1 cellular context compared by ENCODE assay signal in the genomic region with DNA sequence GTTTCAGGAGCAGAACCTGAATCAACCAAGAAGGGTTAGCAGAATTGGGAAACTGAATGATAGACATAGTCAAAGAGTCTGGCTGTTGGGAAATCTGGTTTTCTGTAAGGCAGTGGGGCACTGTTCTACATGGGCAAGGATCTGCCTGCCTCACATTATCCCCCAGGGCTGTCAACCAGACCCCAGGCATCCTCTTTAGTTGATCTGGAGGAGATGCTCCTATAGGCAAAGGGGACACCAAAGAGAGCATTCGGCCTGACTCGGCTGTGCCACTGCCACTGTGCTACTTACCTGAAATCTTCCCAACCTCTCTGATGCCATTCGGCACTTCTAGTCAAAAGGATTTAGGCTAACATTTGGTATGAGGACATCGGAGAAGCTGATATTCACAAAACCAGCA.
TF ChIP-seq lines count a peak whose summit lies in the region.

No MANE protein-coding gene starts in this region.

TF ChIP-seq in A549, 52 proteins besides CTCF, POLR2A, EP300 and RAD21:
- no peak for TF ChIP-seq NFE2L2 (conservative IDR thresholded peaks at IDR 0.05; ENCODE audit: low read length)
- TF ChIP-seq HOXB5 (CRISPR knock-in tag; IDR thresholded peaks at IDR 0.05): no peak
- no peak for TF ChIP-seq HOXB13 (CRISPR knock-in tag; IDR thresholded peaks at IDR 0.05; ENCODE audit: low read depth)
- TF ChIP-seq, protein P1, sequence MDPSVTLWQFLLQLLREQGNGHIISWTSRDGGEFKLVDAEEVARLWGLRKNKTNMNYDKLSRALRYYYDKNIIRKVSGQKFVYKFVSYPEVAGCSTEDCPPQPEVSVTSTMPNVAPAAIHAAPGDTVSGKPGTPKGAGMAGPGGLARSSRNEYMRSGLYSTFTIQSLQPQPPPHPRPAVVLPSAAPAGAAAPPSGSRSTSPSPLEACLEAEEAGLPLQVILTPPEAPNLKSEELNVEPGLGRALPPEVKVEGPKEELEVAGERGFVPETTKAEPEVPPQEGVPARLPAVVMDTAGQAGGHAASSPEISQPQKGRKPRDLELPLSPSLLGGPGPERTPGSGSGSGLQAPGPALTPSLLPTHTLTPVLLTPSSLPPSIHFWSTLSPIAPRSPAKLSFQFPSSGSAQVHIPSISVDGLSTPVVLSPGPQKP (IDR thresholded peaks at IDR 0.05; ENCODE audit: low read depth, low read length): no peak
- no peak for TF ChIP-seq CEBPB (IDR thresholded peaks at IDR 0.05)
- TF ChIP-seq, protein P2, sequence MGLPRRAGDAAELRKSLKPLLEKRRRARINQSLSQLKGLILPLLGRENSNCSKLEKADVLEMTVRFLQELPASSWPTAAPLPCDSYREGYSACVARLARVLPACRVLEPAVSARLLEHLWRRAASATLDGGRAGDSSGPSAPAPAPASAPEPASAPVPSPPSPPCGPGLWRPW (IDR thresholded peaks at IDR 0.05): no peak
- TF ChIP-seq, protein P3, sequence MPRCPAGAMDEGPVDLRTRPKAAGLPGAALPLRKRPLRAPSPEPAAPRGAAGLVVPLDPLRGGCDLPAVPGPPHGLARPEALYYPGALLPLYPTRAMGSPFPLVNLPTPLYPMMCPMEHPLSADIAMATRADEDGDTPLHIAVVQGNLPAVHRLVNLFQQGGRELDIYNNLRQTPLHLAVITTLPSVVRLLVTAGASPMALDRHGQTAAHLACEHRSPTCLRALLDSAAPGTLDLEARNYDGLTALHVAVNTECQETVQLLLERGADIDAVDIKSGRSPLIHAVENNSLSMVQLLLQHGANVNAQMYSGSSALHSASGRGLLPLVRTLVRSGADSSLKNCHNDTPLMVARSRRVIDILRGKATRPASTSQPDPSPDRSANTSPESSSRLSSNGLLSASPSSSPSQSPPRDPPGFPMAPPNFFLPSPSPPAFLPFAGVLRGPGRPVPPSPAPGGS (IDR thresholded peaks at IDR 0.05): no peak
- TF ChIP-seq FOSL2 (IDR thresholded peaks at IDR 0.05): no peak
- no peak for TF ChIP-seq FOSL2 (CRISPR knock-in tag; IDR thresholded peaks at IDR 0.05)
- TF ChIP-seq, protein P4, sequence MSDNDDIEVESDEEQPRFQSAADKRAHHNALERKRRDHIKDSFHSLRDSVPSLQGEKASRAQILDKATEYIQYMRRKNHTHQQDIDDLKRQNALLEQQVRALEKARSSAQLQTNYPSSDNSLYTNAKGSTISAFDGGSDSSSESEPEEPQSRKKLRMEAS (IDR thresholded peaks at IDR 0.05): no peak
- no peak for TF ChIP-seq MYC (IDR thresholded peaks at IDR 0.05; ENCODE audit: borderline replicate concordance, low read length)
- no peak for TF ChIP-seq EHMT2 (IDR thresholded peaks at IDR 0.05; ENCODE audit: low read depth)
- TF ChIP-seq, protein P5, sequence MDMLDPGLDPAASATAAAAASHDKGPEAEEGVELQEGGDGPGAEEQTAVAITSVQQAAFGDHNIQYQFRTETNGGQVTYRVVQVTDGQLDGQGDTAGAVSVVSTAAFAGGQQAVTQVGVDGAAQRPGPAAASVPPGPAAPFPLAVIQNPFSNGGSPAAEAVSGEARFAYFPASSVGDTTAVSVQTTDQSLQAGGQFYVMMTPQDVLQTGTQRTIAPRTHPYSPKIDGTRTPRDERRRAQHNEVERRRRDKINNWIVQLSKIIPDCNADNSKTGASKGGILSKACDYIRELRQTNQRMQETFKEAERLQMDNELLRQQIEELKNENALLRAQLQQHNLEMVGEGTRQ (IDR thresholded peaks at IDR 0.05): no peak
